Comparison of ENCODE assay signal across 36 cellular contexts in the genomic region with DNA sequence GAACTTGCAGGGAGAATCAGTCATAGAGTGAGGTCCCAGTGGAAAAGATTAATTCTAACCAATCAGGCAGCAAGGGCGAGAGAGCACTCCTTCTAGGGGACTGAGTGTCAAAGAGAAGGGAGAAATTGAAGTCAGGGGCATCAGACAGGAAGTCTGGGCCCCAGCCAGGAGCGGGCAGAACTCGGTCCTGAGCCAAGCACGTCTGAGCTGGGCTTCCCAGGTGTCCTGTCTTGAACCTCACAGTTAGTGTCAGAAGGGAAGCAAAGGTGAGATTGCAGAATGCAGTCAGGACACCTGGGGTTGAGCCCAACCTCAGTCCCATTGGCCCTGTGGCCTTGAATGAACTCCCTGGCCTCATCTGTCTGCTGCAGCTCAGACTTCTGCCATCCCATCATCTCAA.
"Had no signal": no experiment of that assay in that cellular context is flagged by ENCODE, and none has a peak within 500 bp of the region (broad histone marks: within the 10 kb centered on the region; RNA-seq: fewer than 3 reads in every experiment).

No MANE protein-coding gene starts in this region.

- H3K4me3 ChIP-seq: MG63, Peyer's patch had no signal

- H3K27ac ChIP-seq: brain microvascular endothelial cell, Peyer's patch, RWPE1, VCaP had no signal

- DNase-seq: activated CD4-positive, alpha-beta T cell treated with anti-CD3 and anti-CD28 coated beads for 1 hour; activated CD4-positive, alpha-beta T cell treated with anti-CD3 and anti-CD28 coated beads, Interleukin-2, amount 10 ng/mL, durations not matched to agents 24 days and 14 days; activated CD4-positive, alpha-beta T cell treated with anti-CD3 and anti-CD28 coated beads, Interleukin-2, amount 50 U/mL, for 4 hours; activated CD4-positive, CD25-positive, alpha-beta regulatory T cell; activated CD8-positive, alpha-beta T cell treated with anti-CD3 and anti-CD28 coated beads for 36 hours; activated effector memory CD4-positive, alpha-beta T cell treated with anti-CD3 and anti-CD28 coated beads, Interleukin-2, amount 50 U/mL, for 16 hours; activated naive CD4-positive, alpha-beta T cell; activated naive CD4-positive, alpha-beta T cell treated with anti-CD3 and anti-CD28 coated beads, Interleukin-2, amount 50 U/mL, for 16 hours; activated naive CD8-positive, alpha-beta T cell treated with anti-CD3 and anti-CD28 coated beads for 36 hours; activated T-cell treated with anti-CD3 and anti-CD28 coated beads, Interleukin-2, amount 50 U/mL, for 1 hour; activated T-cell treated with anti-CD3 and anti-CD28 coated beads, Interleukin-2, amount 50 U/mL, for 72 hours; amniotic stem cell; aorta; brain microvascular endothelial cell; central memory CD4-positive, alpha-beta T cell; Kasumi-1; KG1; MG63; MV-4-11; NCI-H1092; NCI-H1694 treated with DMSO at 0.1 percent for 48 hours; NCI-H2029; NCI-H345; NCI-H524 treated with DMSO at 0.1 percent for 48 hours; PC-3; Peyer's patch; SIG-M5; SW 1271; T-helper 1 cell; T-helper 2 cell; T-helper 9 cell had no signal

- ATAC-seq: activated CD8-positive, alpha-beta T cell treated with anti-CD3 and anti-CD28 coated beads for 36 hours; activated T-cell treated with anti-CD3 and anti-CD28 coated beads, Interleukin-2, amount 50 U/mL, for 72 hours; activated T-helper 17 cell treated with anti-CD3 and anti-CD28 coated beads, Interleukin-2, amount 50 U/mL, for 72 hours; PC-3; Right ventricle myocardium inferior; SK-N-SH treated with all-trans-retinoic acid at 6 μM for 48 hours had no signal

- H3K9me3 Mint-ChIP-seq: activated CD4-positive, alpha-beta T cell treated with anti-CD3 and anti-CD28 coated beads, Interleukin-2, amount 10 ng/mL, durations not matched to agents 24 days and 14 days; activated CD8-positive, alpha-beta T cell treated with anti-CD3 and anti-CD28 coated beads for 36 hours; activated T-helper 17 cell treated with anti-CD3 and anti-CD28 coated beads, Interleukin-2, amount 50 U/mL, for 72 hours had no signal

- H3K27me3 Mint-ChIP-seq: activated CD4-positive, alpha-beta T cell treated with anti-CD3 and anti-CD28 coated beads, Interleukin-2, amount 10 ng/mL, durations not matched to agents 24 days and 14 days had no signal

- H3K4me1 ChIP-seq: Peyer's patch had no signal

- H3K9me3 ChIP-seq: MG63, Peyer's patch had no signal

- H3K36me3 ChIP-seq: brain microvascular endothelial cell, MG63, Peyer's patch had no signal

- H3K4me3 Mint-ChIP-seq: activated CD4-positive, alpha-beta T cell treated with anti-CD3 and anti-CD28 coated beads, Interleukin-2, amount 10 ng/mL, durations not matched to agents 24 days and 14 days; activated CD8-positive, alpha-beta T cell treated with anti-CD3 and anti-CD28 coated beads for 36 hours; activated naive CD8-positive, alpha-beta T cell treated with anti-CD3 and anti-CD28 coated beads for 36 hours; activated T-cell treated with anti-CD3 and anti-CD28 coated beads, Interleukin-2, amount 50 U/mL, for 72 hours; activated T-helper 17 cell treated with anti-CD3 and anti-CD28 coated beads, Interleukin-2, amount 50 U/mL, for 72 hours had no signal

- H3K27ac Mint-ChIP-seq: activated CD4-positive, alpha-beta T cell treated with anti-CD3 and anti-CD28 coated beads, Interleukin-2, amount 10 ng/mL, durations not matched to agents 24 days and 14 days; activated CD8-positive, alpha-beta T cell treated with anti-CD3 and anti-CD28 coated beads for 36 hours; activated naive CD8-positive, alpha-beta T cell treated with anti-CD3 and anti-CD28 coated beads for 36 hours; activated T-cell treated with anti-CD3 and anti-CD28 coated beads, Interleukin-2, amount 50 U/mL, for 72 hours; activated T-helper 17 cell treated with anti-CD3 and anti-CD28 coated beads, Interleukin-2, amount 50 U/mL, for 72 hours had no signal

- H3K27me3 ChIP-seq: brain microvascular endothelial cell, MG63, Peyer's patch had no signal

- H3K4me1 Mint-ChIP-seq: activated CD4-positive, alpha-beta T cell treated with anti-CD3 and anti-CD28 coated beads, Interleukin-2, amount 10 ng/mL, durations not matched to agents 24 days and 14 days; activated naive CD8-positive, alpha-beta T cell treated with anti-CD3 and anti-CD28 coated beads for 36 hours; activated T-helper 17 cell treated with anti-CD3 and anti-CD28 coated beads, Interleukin-2, amount 50 U/mL, for 72 hours had no signal
